11 cellular contexts compared by ENCODE assay signal in genomic region chr7:2307690-2308107, GRCh38. TPM values are rescaled to one million over a fixed set of nuclear protein-coding genes. Genes with fewer than 3 reads are reported as not detected.
A peak's percentile ranks its signal among the peaks of the same experiment; 100 is the strongest.
DNase-seq lines count a peak whose midpoint lies in the region; ATAC-seq, FAIRE-seq and TF ChIP-seq lines count a peak whose summit lies in the region.
"Had no signal": no experiment of that assay in that cellular context is flagged by ENCODE, and none has a peak within 500 bp of the region (broad histone marks: within the 10 kb centered on the region; RNA-seq: fewer than 3 reads in every experiment).

No MANE protein-coding gene starts in this region.

- H3K36me3 ChIP-seq in tibial nerve (peaks cover 0 to 13% (median 0%) of the 10 kb centered on the region in 3 donors), sigmoid colon (no peaks in the 10 kb centered on the region)
- H3K36me3 ChIP-seq: uterus had no signal

- TF ChIP-seq RAD21 in A549 (conservative IDR thresholded peaks at IDR 0.05 in 1 of 2, IDR thresholded peaks at IDR 0.05 in 1 of 2), result no peak

- no peaks in the 10 kb centered on the region for H3K27me3 ChIP-seq in tibial nerve
- H3K27me3 ChIP-seq in sigmoid colon, result no peaks in the 10 kb centered on the region
- H3K27me3 ChIP-seq: uterus had no signal

- DNase-seq in A549 (ENCODE audit: low read depth in 1 of 2, low spot score in 1 of 2) (no peak), NOMO-1 treated with dmso at 0.1 percent for 144 hours (lab: John Stamatoyannopoulos, UW; ENCODE audit: unreplicated experiment) (peak; percentile 41), tibial nerve (ENCODE audit: low spot score in 2 of 2) (no peak), putamen (ENCODE audit: low spot score) (no peak), sigmoid colon (no peak)
- DNase-seq: activated CD8-positive, alpha-beta T cell treated with anti-CD3 and anti-CD28 coated beads, Interleukin-2, amount 10 ng/mL, durations not matched to agents 7 days and 5 days; uterus had no signal

- H3K9me3 ChIP-seq in A549 (no peaks in the 10 kb centered on the region), tibial nerve (no peaks in the 10 kb centered on the region), sigmoid colon (no peaks in the 10 kb centered on the region)
- H3K9me3 ChIP-seq: uterus had no signal

- TF ChIP-seq CTCF in A549 (IDR thresholded peaks at IDR 0.05), result no peak
- TF ChIP-seq CTCF in tibial nerve (IDR thresholded peaks at IDR 0.05), result no peak
- TF ChIP-seq CTCF in sigmoid colon (IDR thresholded peaks at IDR 0.05), result no peak

- POLR2A ChIA-PET in A549 (lab: Yijun Ruan, JAX), result no interaction called here

- ATAC-seq in A549 (no peak), GM18867 (IDR thresholded peaks at IDR 0.05; ENCODE audit: unreplicated experiment) (peak; percentile 55), HG02759 (IDR thresholded peaks at IDR 0.05; ENCODE audit: unreplicated experiment) (peak; percentile 58), HG03139 (IDR thresholded peaks at IDR 0.05; ENCODE audit: unreplicated experiment) (no peak)
- ATAC-seq: activated CD8-positive, alpha-beta T cell treated with anti-CD3 and anti-CD28 coated beads, Interleukin-2, amount 10 ng/mL, durations not matched to agents 7 days and 5 days had no signal

- intact Hi-C loops in sigmoid colon (cut with DNase I), result no loop called here

- H3K4me2 ChIP-seq in A549, result no peak overlapping the region

- peak overlapping the region; percentile 39 to 57; a peak in 3 of 6 replicates for H3K27ac ChIP-seq in A549
- no peak overlapping the region for H3K27ac ChIP-seq in tibial nerve
- no peak overlapping the region for H3K27ac ChIP-seq in sigmoid colon
- H3K27ac ChIP-seq: uterus had no signal

- TF ChIP-seq POLR2A in A549 (IDR thresholded peaks at IDR 0.05; ENCODE audit: low read length) (no peak), tibial nerve (IDR thresholded peaks at IDR 0.05) (no peak), sigmoid colon (IDR thresholded peaks at IDR 0.05) (no peak)

- H3K4me3 ChIP-seq in A549 (no peak overlapping the region), tibial nerve (no peak overlapping the region), sigmoid colon (no peak overlapping the region)
- H3K4me3 ChIP-seq: uterus had no signal

- 88% methylated on average over 7 of the region's 7 CpGs for WGBS in A549 (ENCODE audit: missing lambda C conversion rate)
- 78 to 79% methylated on average over 7 of the region's 7 CpGs for WGBS in tibial nerve, 2 donors
- WGBS in sigmoid colon, 2 donors, result 56 to 87% methylated on average over 7 of the region's 7 CpGs

- FAIRE-seq in A549 (lab: Jason Lieb, UNC), result no peak
- FAIRE-seq: bronchial epithelial cell had no signal

- H3K4me1 ChIP-seq in A549 (peaks cover 33% of the 10 kb centered on the region), tibial nerve (peaks cover 0 to 4% (median 0%) of the 10 kb centered on the region in 4 donors), sigmoid colon (peaks cover 0 to 8% (median 0%) of the 10 kb centered on the region in 4 donors)
- H3K4me1 ChIP-seq: uterus had no signal

- no peak for TF ChIP-seq EP300 in A549 (IDR thresholded peaks at IDR 0.05)
- no peak for TF ChIP-seq EP300 in tibial nerve (IDR thresholded peaks at IDR 0.05)
- TF ChIP-seq EP300 in sigmoid colon (IDR thresholded peaks at IDR 0.05), result no peak

- CTCF ChIA-PET in A549 (lab: Yijun Ruan, JAX), result no interaction called here

TF ChIP-seq in A549, 52 proteins besides CTCF, POLR2A, EP300 and RAD21:
- TF ChIP-seq SMC3 (IDR thresholded peaks at IDR 0.05) (no peak), RCOR1 (IDR thresholded peaks at IDR 0.05; ENCODE audit: low read depth, low read length) (no peak)

RNA-seq across cellular contexts. Expression of gene SNX8, which starts 6.5 kb away (rescaled TPM):
- 36.3 and 36.4 TPM in 2 replicates for polyA plus RNA-seq in A549 (2011; rRNA removed)
- polyA plus RNA-seq in A549 (2012; cell fraction: cytosol; rRNA removed), result 55.9 and 70.8 TPM in 2 replicates
- 58.1 and 81.5 TPM in 2 replicates for polyA plus RNA-seq in A549 (2012; cell fraction: nucleus; rRNA removed)
- 21.2 to 25.8 TPM (median 25.7 TPM) in 3 replicates for polyA plus RNA-seq in A549 (2017; fragmentation: RNase III; extraction: RNeasy Plus Mini Kit Qiagen cat#74134 plus additional on column Dnase treatment)
- polyA minus RNA-seq in A549 (2011; rRNA and poly(A)+ RNA removed), result 72.8 and 82.0 TPM in 2 replicates
- total RNA-seq in tibial nerve, result 10 to 100 TPM in 3 of 4 donors, 1 to 10 TPM in 1; 8.6 to 39.6 (median 18.9) TPM
- total RNA-seq in sigmoid colon, result 10 to 100 TPM in 2 of 4 donors, 1 to 10 TPM in 2; 5.3 to 14.0 (median 8.5) TPM
- polyA plus RNA-seq in sigmoid colon, result 10 to 100 TPM in 2 of 3 donors, 1 to 10 TPM in 1; 7.2 to 23.1 (median 10.2) TPM

RNA-seq across cellular contexts. Expression of gene EIF3B, which starts 46.9 kb away (rescaled TPM):
- polyA plus RNA-seq in A549 (2011; rRNA removed), result 180 and 219 TPM in 2 replicates
- 152 and 156 TPM in 2 replicates for polyA plus RNA-seq in A549 (2012; cell fraction: cytosol; rRNA removed)
- 311 and 370 TPM in 2 replicates for polyA plus RNA-seq in A549 (2012; cell fraction: nucleus; rRNA removed)
- polyA plus RNA-seq in A549 (2017; fragmentation: RNase III; extraction: RNeasy Plus Mini Kit Qiagen cat#74134 plus additional on column Dnase treatment), result 206 to 230 TPM (median 207 TPM) in 3 replicates
- 140 and 153 TPM in 2 replicates for polyA minus RNA-seq in A549 (2011; rRNA and poly(A)+ RNA removed)
- total RNA-seq in tibial nerve, result 100 to 1,000 TPM; 124 to 232 (median 147) TPM
- 100 to 1,000 TPM in 2 of 4 donors, 10 to 100 TPM in 2; 89.2 to 125 (median 103) TPM for total RNA-seq in sigmoid colon
- polyA plus RNA-seq in sigmoid colon, result 100 to 1,000 TPM in 1 of 3 donors, 10 to 100 TPM in 2; 37.9 to 107 (median 47.4) TPM

Comparison
In these comparisons a context has a peak if more than half of its experiments do, and no peak if none do; other contexts are left out.
1. ATAC-seq: peak in GM18867 (single experiment) and HG02759 (single experiment); none in A549 (0 of 2) and HG03139 (single experiment).
2. H3K27ac ChIP-seq: peak in A549 (2 of 2); none in tibial nerve (0 of 4) and sigmoid colon (0 of 4).